21 cellular contexts compared by ENCODE assay signal in the genomic region with DNA sequence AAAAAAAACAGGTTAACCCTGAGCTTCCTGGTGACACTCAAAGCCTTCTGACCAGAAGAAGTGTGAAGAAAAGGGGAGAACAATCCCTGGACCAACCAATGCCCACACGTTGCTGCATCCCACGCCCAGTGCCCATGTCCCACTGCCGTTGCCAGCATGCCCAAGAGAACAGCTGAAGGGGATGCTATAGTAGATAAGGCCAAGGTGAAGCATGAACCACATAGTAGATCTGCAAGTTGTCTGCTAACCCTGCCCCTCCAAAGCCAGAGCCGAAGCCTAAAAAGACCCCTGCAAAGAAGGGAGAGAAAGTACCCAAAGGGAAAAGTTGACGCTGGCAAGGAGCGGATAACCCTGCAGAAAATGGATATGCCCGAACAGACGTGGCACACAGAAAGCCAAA. TPM values are rescaled to one million over a fixed set of nuclear protein-coding genes. Genes with fewer than 3 reads are reported as not detected.
DNase-seq lines count a peak whose midpoint lies in the region; ATAC-seq and TF ChIP-seq lines count a peak whose summit lies in the region.
"Had no signal": no experiment of that assay in that cellular context is flagged by ENCODE, and none has a peak within 500 bp of the region (broad histone marks: within the 10 kb centered on the region; RNA-seq: fewer than 3 reads in every experiment).

No MANE protein-coding gene starts in this region.

- H3K4me2 ChIP-seq in KMS-11: peak overlapping the region; percentile 76; the same call in 1 of the 2 replicates
- H3K4me2 ChIP-seq in trophoblast cell (ENCODE audit: low read length): no peak overlapping the region

- no peak for DNase-seq in activated T-cell treated with anti-CD3 and anti-CD28 coated beads, Interleukin-2, amount 50 U/mL, for 72 hours
- DNase-seq in activated T-cell treated with anti-CD3 and anti-CD28 coated beads, Interleukin-2, amount 50 U/mL, for 4 hours: no peak
- DNase-seq in activated CD8-positive, alpha-beta T cell treated with anti-CD3 and anti-CD28 coated beads, Interleukin-2, amount 10 ng/mL, durations not matched to agents 7 days and 5 days: no peak
- DNase-seq in natural killer cell: no peak
- DNase-seq in stimulated activated CD4-positive, alpha-beta T cell treated with anti-CD3 and anti-CD28 coated beads, Interleukin-1b, Interleukin-23, amount 100 ng/mL, for 48 hours: no peak
- no peak for DNase-seq in NCI-H748 treated with DMSO at 0.1 percent for 48 hours (lab: John Stamatoyannopoulos, UW)
- no peak for DNase-seq in trophoblast cell
- DNase-seq: ACHN, DMS79 treated with DMSO at 0.1 percent for 48 hours, HCEC 1CT, kidney, lower lobe of right lung, NCI-H1694 treated with DMSO at 0.1 percent for 48 hours, NCI-H2171 treated with DMSO at 0.1 percent for 48 hours, NCI-H526 had no signal

- intact Hi-C loops in natural killer cell (cut with micrococcal nuclease): loop anchor here (1.0 kb wide), 1 partner anchor 11 kb away; no protein-coding TSS in a partner anchor

- CTCF ChIA-PET in activated CD8-positive, alpha-beta T cell treated with anti-CD3 and anti-CD28 coated beads, Interleukin-2, amount 10 ng/mL, durations not matched to agents 7 days and 5 days (lab: Charles Lee): interaction anchor here (1.0 to 3.4 kb wide), 5 partner anchors 9 to 117 kb away, joined by 3 to 73 read pairs (median 5); partner anchors contain the start of gene CD38

- TF ChIP-seq CTCF in KMS-11 (conservative IDR thresholded peaks at IDR 0.05; ENCODE audit: low read depth, low read length) (no peak), natural killer cell (IDR thresholded peaks at IDR 0.05) (no peak)

- ATAC-seq in activated T-cell treated with anti-CD3 and anti-CD28 coated beads, Interleukin-2, amount 50 U/mL, for 72 hours (replicated peaks in 1 of 2): no peak
- ATAC-seq in activated T-cell treated with anti-CD3 and anti-CD28 coated beads, Interleukin-2, amount 50 U/mL, for 4 hours: no peak
- no peak for ATAC-seq in activated CD8-positive, alpha-beta T cell treated with anti-CD3 and anti-CD28 coated beads, Interleukin-2, amount 10 ng/mL, durations not matched to agents 7 days and 5 days
- no peak for ATAC-seq in natural killer cell
- ATAC-seq: lower lobe of right lung had no signal

- H4K8ac ChIP-seq in trophoblast cell (ENCODE audit: low read depth, low read length): no peak overlapping the region

- no peak overlapping the region for H2BK120ac ChIP-seq in trophoblast cell (ENCODE audit: insufficient read depth, low read length, poor library complexity)

- H4K91ac ChIP-seq in trophoblast cell (ENCODE audit: low read depth, low read length): no peak overlapping the region

- peaks cover 4 to 9% of the 10 kb centered on the region in 2 donors for H3K9me3 Mint-ChIP-seq in activated T-cell treated with anti-CD3 and anti-CD28 coated beads, Interleukin-2, amount 50 U/mL, for 72 hours
- H3K9me3 Mint-ChIP-seq in activated T-cell treated with anti-CD3 and anti-CD28 coated beads, Interleukin-2, amount 50 U/mL, for 4 hours: peaks cover 5% of the 10 kb centered on the region
- H3K9me3 Mint-ChIP-seq in activated CD8-positive, alpha-beta T cell treated with anti-CD3 and anti-CD28 coated beads, Interleukin-2, amount 10 ng/mL, durations not matched to agents 7 days and 5 days (ENCODE audit: insufficient read depth): peaks cover 10% of the 10 kb centered on the region
- peaks cover 4 to 5% of the 10 kb centered on the region in 2 donors for H3K9me3 Mint-ChIP-seq in natural killer cell

- H3K9ac ChIP-seq in KMS-11: no peak overlapping the region
- H3K9ac ChIP-seq in trophoblast cell (ENCODE audit: low read length): no peak overlapping the region

- POLR2A ChIA-PET in activated CD8-positive, alpha-beta T cell treated with anti-CD3 and anti-CD28 coated beads, Interleukin-2, amount 10 ng/mL, durations not matched to agents 7 days and 5 days (lab: Charles Lee): interaction anchor here (0.9 to 6.7 kb wide), 5 partner anchors 8 to 30 kb away, joined by 3 to 83 read pairs (median 9); partner anchors contain the start of gene CD38

- no peaks in the 10 kb centered on the region for H3K27me3 Mint-ChIP-seq in activated T-cell treated with anti-CD3 and anti-CD28 coated beads, Interleukin-2, amount 50 U/mL, for 72 hours (ENCODE audit: low read depth)
- no peaks in the 10 kb centered on the region for H3K27me3 Mint-ChIP-seq in activated T-cell treated with anti-CD3 and anti-CD28 coated beads, Interleukin-2, amount 50 U/mL, for 4 hours (ENCODE audit: low read depth)
- no peaks in the 10 kb centered on the region for H3K27me3 Mint-ChIP-seq in activated CD8-positive, alpha-beta T cell treated with anti-CD3 and anti-CD28 coated beads, Interleukin-2, amount 10 ng/mL, durations not matched to agents 7 days and 5 days (ENCODE audit: low read depth)
- no peaks in the 10 kb centered on the region for H3K27me3 Mint-ChIP-seq in natural killer cell (ENCODE audit: low read depth in 2 of 2)

- H2BK12ac ChIP-seq in trophoblast cell (ENCODE audit: low read length): no peak overlapping the region

- peaks cover 5 to 10% of the 10 kb centered on the region in 2 donors for H3K36me3 Mint-ChIP-seq in activated T-cell treated with anti-CD3 and anti-CD28 coated beads, Interleukin-2, amount 50 U/mL, for 72 hours (ENCODE audit: insufficient read depth in 2 of 2)
- no peaks in the 10 kb centered on the region for H3K36me3 Mint-ChIP-seq in activated T-cell treated with anti-CD3 and anti-CD28 coated beads, Interleukin-2, amount 50 U/mL, for 4 hours (ENCODE audit: insufficient read depth)
- H3K36me3 Mint-ChIP-seq in activated CD8-positive, alpha-beta T cell treated with anti-CD3 and anti-CD28 coated beads, Interleukin-2, amount 10 ng/mL, durations not matched to agents 7 days and 5 days (ENCODE audit: low read depth): peaks cover 21% of the 10 kb centered on the region
- no peaks in the 10 kb centered on the region for H3K36me3 Mint-ChIP-seq in natural killer cell

- H3K4me1 Mint-ChIP-seq in activated T-cell treated with anti-CD3 and anti-CD28 coated beads, Interleukin-2, amount 50 U/mL, for 72 hours (ENCODE audit: low read depth): peaks cover 58% of the 10 kb centered on the region
- peaks cover 57% of the 10 kb centered on the region for H3K4me1 Mint-ChIP-seq in activated T-cell treated with anti-CD3 and anti-CD28 coated beads, Interleukin-2, amount 50 U/mL, for 4 hours (ENCODE audit: low read depth)
- H3K4me1 Mint-ChIP-seq in activated CD8-positive, alpha-beta T cell treated with anti-CD3 and anti-CD28 coated beads, Interleukin-2, amount 10 ng/mL, durations not matched to agents 7 days and 5 days (ENCODE audit: low read depth): peaks cover 78% of the 10 kb centered on the region
- H3K4me1 Mint-ChIP-seq in natural killer cell: peaks cover 57 to 59% of the 10 kb centered on the region in 2 donors

- H3K79me1 ChIP-seq in trophoblast cell (ENCODE audit: low read length): no peaks in the 10 kb centered on the region

- H3K4me3 Mint-ChIP-seq in activated T-cell treated with anti-CD3 and anti-CD28 coated beads, Interleukin-2, amount 50 U/mL, for 72 hours: peak overlapping the region; percentile 55 to 69
- no peak overlapping the region for H3K4me3 Mint-ChIP-seq in activated T-cell treated with anti-CD3 and anti-CD28 coated beads, Interleukin-2, amount 50 U/mL, for 4 hours
- H3K4me3 Mint-ChIP-seq in activated CD8-positive, alpha-beta T cell treated with anti-CD3 and anti-CD28 coated beads, Interleukin-2, amount 10 ng/mL, durations not matched to agents 7 days and 5 days: peak overlapping the region; percentile 51
- peak overlapping the region; percentile 68 for H3K4me3 Mint-ChIP-seq in natural killer cell

- no peak overlapping the region for H3K14ac ChIP-seq in trophoblast cell (ENCODE audit: low read length)

- peaks cover 2% of the 10 kb centered on the region for H3K9me3 ChIP-seq in trophoblast cell (ENCODE audit: insufficient read depth, low read depth, low read length)
- H3K9me3 ChIP-seq: lower lobe of right lung, mucosa of descending colon, neutrophil, prostate gland, suprapubic skin had no signal

- H3K4me1 ChIP-seq in KMS-11 (ENCODE audit: low read depth, poor library complexity, severe bottlenecking): peaks cover 87% of the 10 kb centered on the region
- H3K4me1 ChIP-seq in trophoblast cell (ENCODE audit: control insufficient read depth in 1 of 2, insufficient read depth in 2 of 2, low read length in 2 of 2): no peaks in the 10 kb centered on the region
- H3K4me1 ChIP-seq: lower lobe of right lung, prostate gland, suprapubic skin had no signal

- no peaks in the 10 kb centered on the region for H3K79me2 ChIP-seq in KMS-11 (ENCODE audit: insufficient read depth, low read depth)
- no peaks in the 10 kb centered on the region for H3K79me2 ChIP-seq in trophoblast cell (ENCODE audit: control insufficient read depth, insufficient read depth, low read length, poor library complexity)

- H3K4ac ChIP-seq in trophoblast cell (ENCODE audit: low read depth, low read length): no peak overlapping the region

- H4K12ac ChIP-seq in trophoblast cell (ENCODE audit: low read depth, low read length): no peak overlapping the region

- H2AK5ac ChIP-seq in trophoblast cell (ENCODE audit: low read length): no peak overlapping the region

- H3K18ac ChIP-seq in trophoblast cell (ENCODE audit: low read length): no peak overlapping the region

- H4K20me1 ChIP-seq in KMS-11 (ENCODE audit: insufficient read depth): no peaks in the 10 kb centered on the region

- H2BK5ac ChIP-seq in trophoblast cell (ENCODE audit: low read depth, low read length, poor library complexity): no peak overlapping the region

- WGBS in trophoblast cell (ENCODE audit: extremely low coverage, insufficient coverage, insufficient read length): no CpG with 5 or more reads among the region's 8 CpGs

- no peak overlapping the region; the same call in 1 of the 2 replicates for H2AFZ ChIP-seq in KMS-11 (ENCODE audit: low read depth)
- H2AFZ ChIP-seq in trophoblast cell (ENCODE audit: insufficient read depth, low read length, poor library complexity): no peak overlapping the region

- peak overlapping the region; percentile 79 for H3K27ac Mint-ChIP-seq in activated T-cell treated with anti-CD3 and anti-CD28 coated beads, Interleukin-2, amount 50 U/mL, for 72 hours
- H3K27ac Mint-ChIP-seq in activated CD8-positive, alpha-beta T cell treated with anti-CD3 and anti-CD28 coated beads, Interleukin-2, amount 10 ng/mL, durations not matched to agents 7 days and 5 days: peak overlapping the region; percentile 88
- H3K27ac Mint-ChIP-seq in natural killer cell: peak overlapping the region; percentile 71 to 85

- no peak overlapping the region for H3K23ac ChIP-seq in trophoblast cell (ENCODE audit: low read length)

- no peak overlapping the region for H3K4me3 ChIP-seq in KMS-11 (IDR thresholded peaks at IDR 0.05; ENCODE audit: insufficient read depth, low read depth, low read length)
- no peak overlapping the region for H3K4me3 ChIP-seq in trophoblast cell (ENCODE audit: low read depth, low read length)
- H3K4me3 ChIP-seq: coronary artery, lower lobe of right lung, mucosa of descending colon, prostate gland, suprapubic skin had no signal

- H3K27me3 ChIP-seq in KMS-11 (ENCODE audit: insufficient read depth, low read depth) (no peaks in the 10 kb centered on the region), trophoblast cell (ENCODE audit: insufficient read depth, low read length) (no peaks in the 10 kb centered on the region)
- H3K27me3 ChIP-seq: neutrophil, suprapubic skin had no signal

- H3K36me3 ChIP-seq in KMS-11 (ENCODE audit: insufficient read depth) (no peaks in the 10 kb centered on the region), trophoblast cell (ENCODE audit: control insufficient read depth in 1 of 2, insufficient read depth in 2 of 2, low read length in 2 of 2) (no peaks in the 10 kb centered on the region)
- H3K36me3 ChIP-seq: lower lobe of right lung, prostate gland, suprapubic skin had no signal

- peak overlapping the region; percentile 33; the same call in 1 of the 2 replicates for H3K27ac ChIP-seq in KMS-11
- H3K27ac ChIP-seq in trophoblast cell (ENCODE audit: low read depth, low read length): no peak overlapping the region
- H3K27ac ChIP-seq: coronary artery, lower lobe of right lung, prostate gland, suprapubic skin had no signal

RNA-seq across cellular contexts. Expression of gene CD38, which starts 11.3 kb away (rescaled TPM):
- 10 to 100 TPM; 60.2 to 62.9 TPM for total RNA-seq in activated T-cell treated with anti-CD3 and anti-CD28 coated beads, Interleukin-2, amount 50 U/mL, for 72 hours
- 10 to 100 TPM; 15.7 to 23.5 (median 19.3) TPM for total RNA-seq in activated T-cell treated with anti-CD3 and anti-CD28 coated beads, Interleukin-2, amount 50 U/mL, for 4 hours
- total RNA-seq in activated CD8-positive, alpha-beta T cell treated with anti-CD3 and anti-CD28 coated beads, Interleukin-2, amount 10 ng/mL, durations not matched to agents 7 days and 5 days: 10 to 100 TPM; 88.8 to 93.4 TPM
- 100 to 1,000 TPM in 1 of 3 donors, 10 to 100 TPM in 2; 91.8 to 124 (median 98.8) TPM for total RNA-seq in natural killer cell
- polyA plus RNA-seq in trophoblast cell (2013): 0.01 and 0.03 TPM in 2 replicates
